Comparison of ENCODE assay signal across 1 cellular context in the genomic region with DNA sequence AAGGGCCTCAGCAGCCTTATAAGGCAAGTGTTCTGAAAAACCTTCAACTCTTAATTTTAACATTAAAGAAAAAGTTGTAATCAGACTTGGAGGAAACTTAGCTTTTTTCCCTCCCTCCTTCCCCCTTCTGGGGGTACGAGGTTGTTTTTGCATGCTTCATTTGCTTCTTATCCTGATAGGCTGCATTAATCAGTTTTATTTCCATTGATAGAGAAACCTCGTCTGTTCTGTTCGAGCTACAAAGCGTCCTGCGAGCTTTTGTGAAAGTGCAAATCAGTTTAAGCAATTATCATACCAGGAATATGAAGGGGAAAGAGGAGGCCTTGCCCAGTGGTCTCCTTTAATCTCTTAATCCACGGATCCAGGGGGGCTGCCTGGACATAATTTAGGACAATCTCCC.
TF ChIP-seq lines count a peak whose summit lies in the region.

No MANE protein-coding gene starts in this region.

TF ChIP-seq in neural cell, 6 proteins besides CTCF, POLR2A, EP300 and RAD21:
- TF ChIP-seq EZH2 (IDR thresholded peaks at IDR 0.05; ENCODE audit: borderline replicate concordance, insufficient read depth, low read length, poor library complexity, severe bottlenecking): peak; percentile 19
- TF ChIP-seq TAF1 (IDR thresholded peaks at IDR 0.05; ENCODE audit: low read depth): no peak
